ENCODE assay signal across 10 cellular contexts in the genomic region with DNA sequence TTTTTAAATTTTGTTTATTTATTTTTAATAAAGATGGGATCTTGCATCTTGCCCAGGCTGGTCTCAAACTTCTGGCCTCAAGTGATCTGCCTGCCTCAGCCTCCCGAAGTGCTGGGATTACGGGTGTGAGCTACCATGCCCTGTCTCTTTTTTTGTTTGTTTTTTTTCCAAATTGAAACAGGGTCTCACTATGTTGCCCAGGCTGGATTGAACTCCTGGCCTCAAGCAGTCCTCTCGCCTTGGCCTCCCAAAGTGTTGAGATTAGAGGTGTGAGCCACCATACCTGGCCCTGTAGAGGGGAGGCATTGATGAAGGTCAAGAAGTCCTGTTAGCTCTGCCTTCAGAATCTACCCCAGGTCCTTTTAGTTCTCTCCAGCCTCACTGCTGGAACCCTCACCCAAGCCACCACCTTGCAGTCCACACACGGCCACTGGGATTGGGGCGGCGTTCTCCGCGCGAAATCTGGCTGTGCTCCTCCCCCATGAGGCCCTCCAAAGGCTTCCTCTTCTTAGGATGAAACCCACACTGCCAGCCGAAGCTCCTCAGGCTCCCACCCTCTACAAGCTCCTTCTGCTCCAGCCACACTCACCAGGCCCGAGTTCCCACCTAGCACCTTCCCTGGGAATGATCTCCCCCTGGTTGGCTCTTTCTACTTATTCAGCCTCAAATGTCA. TPM values are rescaled to one million over a fixed set of nuclear protein-coding genes. Genes with fewer than 3 reads are reported as not detected.
A peak's percentile ranks its signal among the peaks of the same experiment; 100 is the strongest.
DNase-seq lines count a peak whose midpoint lies in the region; ATAC-seq and TF ChIP-seq lines count a peak whose summit lies in the region.
"Had no signal": no experiment of that assay in that cellular context is flagged by ENCODE, and none has a peak within 500 bp of the region (broad histone marks: within the 10 kb centered on the region; RNA-seq: fewer than 3 reads in every experiment).

No MANE protein-coding gene starts in this region.

- H3K4me1 ChIP-seq in mesendoderm (ENCODE audit: control insufficient read depth, low read depth, low read length) (peaks cover 33% of the 10 kb centered on the region), tibial artery (peaks cover 7 to 100% (median 93%) of the 10 kb centered on the region in 4 donors)

- H3K36me3 ChIP-seq in mesendoderm (ENCODE audit: control insufficient read depth, insufficient read depth, low read length) (no peaks in the 10 kb centered on the region), tibial artery (peaks cover 0 to 6% (median 3%) of the 10 kb centered on the region in 3 donors)

- no peak overlapping the region for H2BK5ac ChIP-seq in mesendoderm (ENCODE audit: low read length)

- DNase-seq in activated CD4-positive, alpha-beta T cell treated with anti-CD3 and anti-CD28 coated beads, Interleukin-2, amount 10 ng/mL, durations not matched to agents 24 days and 14 days = no peak
- no peak for DNase-seq in activated CD4-positive, alpha-beta T cell treated with anti-CD3 and anti-CD28 coated beads, Interleukin-2, amount 50 U/mL, for 4 hours
- DNase-seq in chondrocyte (ENCODE audit: low spot score) (no peak), mesendoderm (no peak), tibial artery (no peak), occipital lobe (lab: John Stamatoyannopoulos, UW) (no peak), cerebellum (ENCODE audit: low spot score) (no peak)
- DNase-seq: activated CD8-positive, alpha-beta memory T cell treated with anti-CD3 and anti-CD28 coated beads, Interleukin-2, amount 50 U/mL, for 48 hours; Karpas-422 had no signal

- H3K27me3 ChIP-seq in mesendoderm (ENCODE audit: insufficient read depth, low read length, poor library complexity) (no peaks in the 10 kb centered on the region), tibial artery (no peaks in the 10 kb centered on the region)

- peaks cover 33% of the 10 kb centered on the region for H3K36me3 Mint-ChIP-seq in activated CD4-positive, alpha-beta T cell treated with anti-CD3 and anti-CD28 coated beads, Interleukin-2, amount 10 ng/mL, durations not matched to agents 24 days and 14 days (ENCODE audit: low read depth)
- peaks cover 24% of the 10 kb centered on the region for H3K36me3 Mint-ChIP-seq in chondrocyte (ENCODE audit: low read depth)

- no peak overlapping the region for H2BK15ac ChIP-seq in mesendoderm (replicated peaks; ENCODE audit: low read depth)

- no peaks in the 10 kb centered on the region for H3K27me3 Mint-ChIP-seq in activated CD4-positive, alpha-beta T cell treated with anti-CD3 and anti-CD28 coated beads, Interleukin-2, amount 10 ng/mL, durations not matched to agents 24 days and 14 days
- no peaks in the 10 kb centered on the region for H3K27me3 Mint-ChIP-seq in chondrocyte (ENCODE audit: low read depth)

- no peak overlapping the region for H2BK120ac ChIP-seq in mesendoderm (ENCODE audit: low read depth, low read length)

- no peak overlapping the region for H4K8ac ChIP-seq in mesendoderm (ENCODE audit: low read depth, low read length)

- peaks cover 84% of the 10 kb centered on the region for H3K4me1 Mint-ChIP-seq in activated CD4-positive, alpha-beta T cell treated with anti-CD3 and anti-CD28 coated beads, Interleukin-2, amount 10 ng/mL, durations not matched to agents 24 days and 14 days
- H3K4me1 Mint-ChIP-seq in chondrocyte (ENCODE audit: low read depth) = peaks cover 92% of the 10 kb centered on the region

- H3K27ac Mint-ChIP-seq in activated CD4-positive, alpha-beta T cell treated with anti-CD3 and anti-CD28 coated beads, Interleukin-2, amount 10 ng/mL, durations not matched to agents 24 days and 14 days = peak overlapping the region; percentile 34
- H3K27ac Mint-ChIP-seq in chondrocyte (ENCODE audit: unreplicated experiment) = peak overlapping the region; percentile 99

- H3K56ac ChIP-seq in mesendoderm (ENCODE audit: low read length) = peak overlapping the region; percentile 75

- H3K9me3 ChIP-seq in tibial artery = no peaks in the 10 kb centered on the region

- TF ChIP-seq CTCF in chondrocyte (IDR thresholded peaks at IDR 0.05) = no peak
- no peak for TF ChIP-seq CTCF in tibial artery (IDR thresholded peaks at IDR 0.05)

- WGBS in mesendoderm (ENCODE audit: extremely low coverage, insufficient coverage, low lambda C conversion rate) = no CpG with 5 or more reads among the region's 11 CpGs

- ATAC-seq in GM19328 (IDR thresholded peaks at IDR 0.05; ENCODE audit: unreplicated experiment) = no peak

- H3K79me2 ChIP-seq in mesendoderm (ENCODE audit: control insufficient read depth, insufficient read depth, low read length) = peaks cover 77% of the 10 kb centered on the region

- H4K5ac ChIP-seq in mesendoderm (ENCODE audit: low read length) = no peak overlapping the region

- H3K23ac ChIP-seq in mesendoderm (ENCODE audit: low read length) = no peak overlapping the region

- H3K79me1 ChIP-seq in mesendoderm (ENCODE audit: low read length) = peaks cover 39% of the 10 kb centered on the region

- H3K4ac ChIP-seq in mesendoderm (ENCODE audit: low read depth, low read length) = no peak overlapping the region

- no peak overlapping the region for H3K4me3 Mint-ChIP-seq in activated CD4-positive, alpha-beta T cell treated with anti-CD3 and anti-CD28 coated beads, Interleukin-2, amount 10 ng/mL, durations not matched to agents 24 days and 14 days
- H3K4me3 Mint-ChIP-seq in chondrocyte (ENCODE audit: unreplicated experiment) = no peak overlapping the region

- peak overlapping the region; percentile 71 for H2AK5ac ChIP-seq in mesendoderm (ENCODE audit: low read length)

- H3K9ac ChIP-seq in mesendoderm (ENCODE audit: low read length) = no peak overlapping the region

- intact Hi-C loops in activated CD4-positive, alpha-beta T cell treated with anti-CD3 and anti-CD28 coated beads, Interleukin-2, amount 10 ng/mL, durations not matched to agents 24 days and 14 days (cut with micrococcal nuclease) = no loop called here
- intact Hi-C loops in tibial artery (cut with DNase I; ENCODE audit: low total_unique reads) = no loop called here

- no peaks in the 10 kb centered on the region for H3K9me3 Mint-ChIP-seq in activated CD4-positive, alpha-beta T cell treated with anti-CD3 and anti-CD28 coated beads, Interleukin-2, amount 10 ng/mL, durations not matched to agents 24 days and 14 days
- peaks cover under 1% of the 10 kb centered on the region for H3K9me3 Mint-ChIP-seq in chondrocyte (ENCODE audit: low read depth)

- H3K4me3 ChIP-seq in mesendoderm (ENCODE audit: low read length) (no peak overlapping the region), tibial artery (no peak overlapping the region)

- H3K18ac ChIP-seq in mesendoderm (ENCODE audit: low read length) = no peak overlapping the region

- H3K4me2 ChIP-seq in mesendoderm (ENCODE audit: low read length) = no peak overlapping the region

- H3K27ac ChIP-seq in mesendoderm (ENCODE audit: low read depth, low read length) = peak overlapping the region; percentile 93
- H3K27ac ChIP-seq in tibial artery = peak overlapping the region; percentile 90 to 94

RNA-seq across cellular contexts. Expression of gene ACTN4, which starts 34.9 kb away (rescaled TPM):
- total RNA-seq in activated CD4-positive, alpha-beta T cell treated with anti-CD3 and anti-CD28 coated beads, Interleukin-2, amount 10 ng/mL, durations not matched to agents 24 days and 14 days = 243 and 257 TPM in 2 replicates
- total RNA-seq in chondrocyte (641 to 921 TPM (median 917 TPM) in 3 replicates), occipital lobe (53.2 TPM), cerebellum (71.8 TPM)
- polyA plus RNA-seq in mesendoderm (2013, experiment 1 of 2) = 294 TPM
- 302 TPM for polyA plus RNA-seq in mesendoderm (2013, experiment 2 of 2)
